8 cellular contexts compared by ENCODE assay signal in genomic region chr2:157420771-157421323, GRCh38. TPM values are rescaled to one million over a fixed set of nuclear protein-coding genes. Genes with fewer than 3 reads are reported as not detected.
DNase-seq lines count a peak whose midpoint lies in the region; ATAC-seq and TF ChIP-seq lines count a peak whose summit lies in the region.

No MANE protein-coding gene starts in this region.

- peak overlapping the region; percentile 47 for H3K4me3 Mint-ChIP-seq in CD8-positive, alpha-beta T cell

- peaks cover 56% of the 10 kb centered on the region for H3K36me3 ChIP-seq in CD8-positive, alpha-beta T cell (ENCODE audit: insufficient read depth, low read length)
- peaks cover 98% of the 10 kb centered on the region for H3K36me3 ChIP-seq in OCI-LY1 (ENCODE audit: insufficient read depth, low read length)
- no peaks in the 10 kb centered on the region for H3K36me3 ChIP-seq in tibial artery
- no peaks in the 10 kb centered on the region for H3K36me3 ChIP-seq in vagina

- H3K4me3 ChIP-seq in CD8-positive, alpha-beta T cell (ENCODE audit: low read depth, low read length), result no peak overlapping the region
- H3K4me3 ChIP-seq in OCI-LY1 (ENCODE audit: low read depth, low read length, poor library complexity, severe bottlenecking), result no peak overlapping the region
- no peak overlapping the region for H3K4me3 ChIP-seq in tibial artery
- H3K4me3 ChIP-seq in vagina, result no peak overlapping the region

- H3K9me3 ChIP-seq in CD8-positive, alpha-beta T cell (ENCODE audit: low read length), result no peaks in the 10 kb centered on the region
- H3K9me3 ChIP-seq in OCI-LY1 (ENCODE audit: low read length), result no peaks in the 10 kb centered on the region
- H3K9me3 ChIP-seq in tibial artery, result no peaks in the 10 kb centered on the region
- no peaks in the 10 kb centered on the region for H3K9me3 ChIP-seq in vagina

- peaks cover 3% of the 10 kb centered on the region; the same call in 1 of the 2 replicates for H3K79me2 ChIP-seq in OCI-LY1 (ENCODE audit: insufficient read depth, low read length)

- no peak for DNase-seq in CD8-positive, alpha-beta T cell
- no peak for DNase-seq in left ventricle myocardium superior
- DNase-seq in DMS 273 treated with DMSO at 0.1 percent for 48 hours (lab: John Stamatoyannopoulos, UW), result no peak
- DNase-seq in NCI-H510A (lab: John Stamatoyannopoulos, UW), result no peak
- DNase-seq in tibial artery, result no peak
- DNase-seq in vagina (ENCODE audit: extremely low spot score in 2 of 2), result no peak

- peak overlapping the region; percentile 94 for H3K27ac Mint-ChIP-seq in CD8-positive, alpha-beta T cell

- no peak overlapping the region for H3K9ac ChIP-seq in OCI-LY1 (ENCODE audit: low read length)

- H3K4me2 ChIP-seq in OCI-LY1 (ENCODE audit: low read length), result no peak overlapping the region

- H3F3A ChIP-seq in OCI-LY1 (ENCODE audit: insufficient read depth, low read length), result no peaks in the 10 kb centered on the region; the same call in 1 of the 2 replicates

- no peaks in the 10 kb centered on the region for H3K27me3 ChIP-seq in CD8-positive, alpha-beta T cell (ENCODE audit: insufficient read depth, low read length)
- H3K27me3 ChIP-seq in OCI-LY1 (ENCODE audit: insufficient read depth, low read length), result no peaks in the 10 kb centered on the region
- no peaks in the 10 kb centered on the region for H3K27me3 ChIP-seq in tibial artery
- H3K27me3 ChIP-seq in vagina, result no peaks in the 10 kb centered on the region

- POLR2A ChIA-PET in CD8-positive, alpha-beta T cell (lab: Charles Lee), result interaction anchor here (1.0 to 7.4 kb wide), 8 partner anchors 11 to 89 kb away, joined by 3 to 105 read pairs (median 8); partner anchors contain the start of gene CYTIP

- TF ChIP-seq POLR2A in vagina (IDR thresholded peaks at IDR 0.05), result no peak

- peak overlapping the region; percentile 2 for H3K27ac ChIP-seq in CD8-positive, alpha-beta T cell (ENCODE audit: low read depth, low read length)
- H3K27ac ChIP-seq in OCI-LY1 (ENCODE audit: low read depth, low read length, poor library complexity, severe bottlenecking), result peak overlapping the region; percentile 34
- no peak overlapping the region for H3K27ac ChIP-seq in tibial artery
- no peak overlapping the region for H3K27ac ChIP-seq in vagina

- H3K4me1 ChIP-seq in CD8-positive, alpha-beta T cell (ENCODE audit: insufficient read depth, low read length), result peaks cover 66% of the 10 kb centered on the region
- peaks cover 6% of the 10 kb centered on the region for H3K4me1 ChIP-seq in OCI-LY1 (ENCODE audit: insufficient read depth, low read length, severe bottlenecking)
- H3K4me1 ChIP-seq in tibial artery, result no peaks in the 10 kb centered on the region
- no peaks in the 10 kb centered on the region for H3K4me1 ChIP-seq in vagina

- H3K9me2 ChIP-seq in OCI-LY1 (ENCODE audit: low read depth, low read length), result no peaks in the 10 kb centered on the region

- peak; percentile 19 for ATAC-seq in CD8-positive, alpha-beta T cell
- ATAC-seq in GM21619 (IDR thresholded peaks at IDR 0.05; ENCODE audit: unreplicated experiment), result peak; percentile 46
- ATAC-seq in left ventricle myocardium superior, result peak; percentile 64

- H3K4me1 Mint-ChIP-seq in CD8-positive, alpha-beta T cell (ENCODE audit: low read depth), result peaks cover 73% of the 10 kb centered on the region

- H2AFZ ChIP-seq in OCI-LY1 (ENCODE audit: low read length), result no peak overlapping the region

- no peaks in the 10 kb centered on the region for H3K27me3 Mint-ChIP-seq in CD8-positive, alpha-beta T cell (ENCODE audit: low read depth)

- H3K9me3 Mint-ChIP-seq in CD8-positive, alpha-beta T cell, result peaks cover 12% of the 10 kb centered on the region

- no peak for TF ChIP-seq CTCF in CD8-positive, alpha-beta T cell (IDR thresholded peaks at IDR 0.05)
- TF ChIP-seq CTCF in OCI-LY1 (IDR thresholded peaks at IDR 0.05; ENCODE audit: low read length) (no peak), tibial artery (IDR thresholded peaks at IDR 0.05) (no peak), vagina (IDR thresholded peaks at IDR 0.05) (no peak)

- no peaks in the 10 kb centered on the region for H4K20me1 ChIP-seq in OCI-LY1 (ENCODE audit: insufficient read depth, low read length)

- intact Hi-C loops in CD8-positive, alpha-beta T cell (cut with DNase I, micrococcal nuclease), result loop anchor here in 1 of 2 experiments (1.0 kb wide), 1 partner anchor 23 kb away; the partner anchor contains the start of gene CYTIP
- intact Hi-C loops in left ventricle myocardium superior (cut with micrococcal nuclease), result no loop called here
- intact Hi-C loops in tibial artery (cut with DNase I; ENCODE audit: low total_unique reads), result no loop called here
- intact Hi-C loops in vagina (cut with DNase I), result no loop called here

- CTCF ChIA-PET in CD8-positive, alpha-beta T cell (lab: Charles Lee), result interaction anchor here (1.0 to 3.8 kb wide), 10 partner anchors 10 to 93 kb away, joined by 3 to 25 read pairs (median 6); no protein-coding TSS in a partner anchor

- H3K36me3 Mint-ChIP-seq in CD8-positive, alpha-beta T cell, result peaks cover 85% of the 10 kb centered on the region

RNA-seq across cellular contexts. Expression of gene CYTIP, which starts 23.0 kb away (rescaled TPM):
- total RNA-seq in CD8-positive, alpha-beta T cell, result 100 to 1,000 TPM; 425 to 430 TPM
- total RNA-seq in left ventricle myocardium superior, result 1.2 TPM
- total RNA-seq in vagina, result 12.5 TPM

Comparison
In these comparisons a context has a peak if more than half of its experiments do, and no peak if none do; other contexts are left out.
1. H3K27ac ChIP-seq: peak in CD8-positive, alpha-beta T cell (single experiment) and OCI-LY1 (single experiment); none in tibial artery (0 of 2) and vagina (single experiment).
2. RNA of gene CYTIP, which starts 23.0 kb away (total RNA-seq): 425 to 430 TPM in CD8-positive, alpha-beta T cell; 12.5 TPM in vagina (single experiment) and 1.2 TPM in left ventricle myocardium superior (single experiment); every median in the first group is over 10 times any median in the second.
3. Peak in every context shown above with its lines, with median percentiles within 50 percentile points of each other: ATAC-seq.